8 cellular contexts compared by ENCODE assay signal in genomic region chr7:3922175-3922635, GRCh38.
DNase-seq lines count a peak whose midpoint lies in the region; ATAC-seq, FAIRE-seq and TF ChIP-seq lines count a peak whose summit lies in the region.

No MANE protein-coding gene starts in this region.

- no peak overlapping the region for H3K23ac ChIP-seq in H1 (ENCODE audit: insufficient read length)
- no peak overlapping the region for H3K23ac ChIP-seq in mesendoderm (ENCODE audit: low read length)

- no peak overlapping the region for H3K4me3 ChIP-seq in H1 (ENCODE audit: extremely low read depth in 1 of 4, insufficient read depth in 2 of 4, low read depth in 3 of 4, low read length in 4 of 4)
- no peak overlapping the region for H3K4me3 ChIP-seq in mesendoderm (ENCODE audit: low read length)
- H3K4me3 ChIP-seq in BE2C (ENCODE audit: low read depth, low read length) = no peak overlapping the region

- no peaks in the 10 kb centered on the region; the same call in 1 of the 2 replicates for H3K23me2 ChIP-seq in H1 (ENCODE audit: low read depth, low read length)

- H2AK5ac ChIP-seq in H1 (ENCODE audit: low read depth, low read length) (no peak overlapping the region), mesendoderm (ENCODE audit: low read length) (no peak overlapping the region)

- no peak overlapping the region for H2BK12ac ChIP-seq in H1 (ENCODE audit: low read depth, low read length)

- H3K27me3 ChIP-seq in H1 (replicated peaks in 1 of 4; ENCODE audit: control insufficient read depth in 3 of 4, extremely low read depth in 1 of 4, insufficient read depth in 3 of 4, low read length in 3 of 4) = no peaks in the 10 kb centered on the region
- no peaks in the 10 kb centered on the region for H3K27me3 ChIP-seq in mesendoderm (ENCODE audit: insufficient read depth, low read length, poor library complexity)
- no peaks in the 10 kb centered on the region for H3K27me3 ChIP-seq in BE2C

- H3K79me2 ChIP-seq in H1 (ENCODE audit: control insufficient read depth in 1 of 2, insufficient read depth in 2 of 2, low read length in 2 of 2) = no peaks in the 10 kb centered on the region
- H3K79me2 ChIP-seq in mesendoderm (ENCODE audit: control insufficient read depth, insufficient read depth, low read length) = no peaks in the 10 kb centered on the region

- TF ChIP-seq CTCF in H1 (IDR thresholded peaks at IDR 0.05; ENCODE audit: control extremely low read depth in 1 of 3, insufficient read depth in 1 of 3, low read depth in 1 of 3, low read length in 3 of 3) = peak in 2 of 3 experiments; percentile 18 to 47; a peak in 2 of 4 replicates
- TF ChIP-seq CTCF in omental fat pad (IDR thresholded peaks at IDR 0.05) = no peak
- TF ChIP-seq CTCF in BE2C (IDR thresholded peaks at IDR 0.05; ENCODE audit: low read depth, low read length) = no peak

- WGBS in H1 (ENCODE audit: extremely low coverage in 1 of 2, insufficient coverage in 1 of 2, insufficient read length in 1 of 2, insufficient replicate concordance in 2 of 2, low coverage in 1 of 2, low lambda C conversion rate in 2 of 2, missing lambda C conversion rate in 1 of 2), 2 experiments = 63% methylated on average over 10 of the region's 10 CpGs; no CpG with 5 or more reads in 1 of the 2 experiments
- WGBS in mesendoderm (ENCODE audit: extremely low coverage, insufficient coverage, low lambda C conversion rate) = no CpG with 5 or more reads among the region's 10 CpGs

- TF ChIP-seq POLR2A in H1 (IDR thresholded peaks at IDR 0.05; ENCODE audit: control extremely low read depth in 1 of 2, low read depth in 2 of 2, low read length in 2 of 2) = no peak

- H3K4ac ChIP-seq in H1 (replicated peaks; ENCODE audit: insufficient read length, low read depth, low read length) = no peak overlapping the region
- no peak overlapping the region for H3K4ac ChIP-seq in mesendoderm (ENCODE audit: low read depth, low read length)

- no peaks in the 10 kb centered on the region for H3K36me3 ChIP-seq in H1 (ENCODE audit: control insufficient read depth in 2 of 4, insufficient read depth in 4 of 4, low read length in 3 of 4)
- H3K36me3 ChIP-seq in mesendoderm (ENCODE audit: control insufficient read depth, insufficient read depth, low read length) = no peaks in the 10 kb centered on the region
- no peaks in the 10 kb centered on the region for H3K36me3 ChIP-seq in BE2C

- H2BK5ac ChIP-seq in H1 (ENCODE audit: low read depth, low read length) (no peak overlapping the region), mesendoderm (ENCODE audit: low read length) (peak overlapping the region; percentile 20)

- peaks cover 0 to 6% (median 0%) of the 10 kb centered on the region in 4 experiments; a peak in 3 of 7 replicates for H3K4me1 ChIP-seq in H1 (replicated peaks in 1 of 4; ENCODE audit: control insufficient read depth in 3 of 4, insufficient read depth in 4 of 4, low read length in 3 of 4)
- no peaks in the 10 kb centered on the region for H3K4me1 ChIP-seq in mesendoderm (ENCODE audit: control insufficient read depth, low read depth, low read length)
- H3K4me1 ChIP-seq in BE2C = no peaks in the 10 kb centered on the region

- no peak overlapping the region for H2BK15ac ChIP-seq in H1 (ENCODE audit: low read length)
- H2BK15ac ChIP-seq in mesendoderm (replicated peaks; ENCODE audit: low read depth) = no peak overlapping the region

- ATAC-seq in GM19395 (IDR thresholded peaks at IDR 0.05; ENCODE audit: unreplicated experiment) (no peak), omental fat pad (ENCODE audit: low FRiP score) (no peak)

- TF ChIP-seq EP300 in H1 (IDR thresholded peaks at IDR 0.05; ENCODE audit: borderline replicate concordance in 1 of 2, low read depth in 2 of 2, low read length in 2 of 2) = no peak

- H3K9me3 ChIP-seq in H1 (ENCODE audit: insufficient read depth in 2 of 2, low read depth in 1 of 2, low read length in 1 of 2) (0 out of 4 replicates have a peak, but pooled peaks cover 0 to 4% of the 10 kb centered on the region in 2 experiments), BE2C (no peaks in the 10 kb centered on the region; the same call in 1 of the 2 replicates)

- no peak overlapping the region for H3K4me2 ChIP-seq in H1 (ENCODE audit: insufficient read depth in 1 of 2, low read depth in 2 of 2, low read length in 2 of 2)
- no peak overlapping the region for H3K4me2 ChIP-seq in mesendoderm (ENCODE audit: low read length)

- H3K27ac ChIP-seq in H1 (ENCODE audit: low read depth, low read length) (no peak overlapping the region; the same call in 1 of the 2 replicates), mesendoderm (ENCODE audit: low read depth, low read length) (no peak overlapping the region)

- CTCF ChIA-PET in H1 (lab: Charles Lee; ENCODE audit: partially characterized antibody) = interaction anchor here (0.7 to 1.6 kb wide), 9 partner anchors 20 to 239 kb away, joined by 3 to 6 read pairs (median 3); no protein-coding TSS in a partner anchor

- H2AFZ ChIP-seq in H1 (ENCODE audit: low read length) = peak overlapping the region; percentile 37; the same call in 1 of the 2 replicates

- POLR2A ChIA-PET in H1 (lab: Charles Lee; ENCODE audit: partially characterized antibody) = interaction anchor here (1.1 to 1.2 kb wide), 2 partner anchors 12 to 118 kb away, joined by 3 read pairs; no protein-coding TSS in a partner anchor

- H3K56ac ChIP-seq in H1 (replicated peaks; ENCODE audit: insufficient read length, low read depth, low read length) (no peak overlapping the region), mesendoderm (ENCODE audit: low read length) (peak overlapping the region; percentile 65)

- peak; percentile 93 for DNase-seq in Daoy (ENCODE audit: low read depth)
- DNase-seq in MV-4-11 (lab: John Stamatoyannopoulos, UW) = peak; percentile 66
- peak; percentile 34 to 49 for DNase-seq in H1 (ENCODE audit: low read depth in 1 of 2, low spot score in 2 of 2)
- DNase-seq in mesendoderm = peak; percentile 98
- no peak for DNase-seq in omental fat pad (ENCODE audit: low spot score)
- DNase-seq in 8988T = no peak
- no peak for DNase-seq in BE2C

- H2BK120ac ChIP-seq in H1 (replicated peaks; ENCODE audit: low read depth, low read length) = no peak overlapping the region
- H2BK120ac ChIP-seq in mesendoderm (ENCODE audit: low read depth, low read length) = no peak overlapping the region

- 0 out of 2 replicates have a peak overlapping the region, but pooled peaks have one; percentile 28 for H4K8ac ChIP-seq in H1 (ENCODE audit: extremely low read depth, insufficient read depth, low read length)
- H4K8ac ChIP-seq in mesendoderm (ENCODE audit: low read depth, low read length) = no peak overlapping the region

- H3K14ac ChIP-seq in H1 (ENCODE audit: insufficient read length) = no peak overlapping the region

- H3K18ac ChIP-seq in H1 (ENCODE audit: extremely low read depth, low read length) = peak overlapping the region; percentile 35; the same call in 1 of the 2 replicates
- peak overlapping the region; percentile 53 for H3K18ac ChIP-seq in mesendoderm (ENCODE audit: low read length)

- TF ChIP-seq RAD21 in H1 (IDR thresholded peaks at IDR 0.05 in 1 of 2, conservative IDR thresholded peaks at IDR 0.05 in 1 of 2; ENCODE audit: low read depth in 2 of 2, low read length in 2 of 2) = peak; percentile 40 to 58; a peak in 3 of 4 replicates

- no peaks in the 10 kb centered on the region for H4K20me1 ChIP-seq in H1 (replicated peaks in 1 of 2; ENCODE audit: control insufficient read depth in 1 of 2, insufficient read depth in 2 of 2, low read length in 2 of 2)

- H3K79me1 ChIP-seq in H1 (ENCODE audit: low read depth, low read length) (no peaks in the 10 kb centered on the region), mesendoderm (ENCODE audit: low read length) (no peaks in the 10 kb centered on the region)

- no peak overlapping the region; the same call in 1 of the 2 replicates for H2BK20ac ChIP-seq in H1 (ENCODE audit: low read length)

- H4K5ac ChIP-seq in H1 (ENCODE audit: insufficient read length, low read depth, low read length) (no peak overlapping the region), mesendoderm (ENCODE audit: low read length) (no peak overlapping the region)

- FAIRE-seq in H1 (lab: Jason Lieb, UNC) = peak; percentile 69

- H4K91ac ChIP-seq in H1 (replicated peaks; ENCODE audit: insufficient read length, low read length) = no peak overlapping the region

- H3K9ac ChIP-seq in H1 (replicated peaks in 1 of 4; ENCODE audit: extremely low read depth in 1 of 4, low read depth in 3 of 4, low read length in 3 of 4) = no peak overlapping the region
- peak overlapping the region; percentile 34 for H3K9ac ChIP-seq in mesendoderm (ENCODE audit: low read length)

TF ChIP-seq in H1, 55 proteins besides CTCF, POLR2A, EP300 and RAD21:
- TF ChIP-seq CREB1 (IDR thresholded peaks at IDR 0.05) = peak; percentile 41; the same call in 1 of the 2 replicates
- no peak for TF ChIP-seq SP4 (IDR thresholded peaks at IDR 0.05; ENCODE audit: low read length)
- peak; percentile 99 for TF ChIP-seq BACH1 (IDR thresholded peaks at IDR 0.05; ENCODE audit: low read length)
- TF ChIP-seq FOSL1 (IDR thresholded peaks at IDR 0.05; ENCODE audit: insufficient read depth, low read depth, low read length) = no peak
- no peak for TF ChIP-seq TBP (IDR thresholded peaks at IDR 0.05; ENCODE audit: low read depth, low read length)
- TF ChIP-seq CHD1 (IDR thresholded peaks at IDR 0.05; ENCODE audit: low read depth, low read length) = no peak
- 0 out of 2 replicates have a peak, but pooled peaks have one; percentile 64 for TF ChIP-seq ATF2 (IDR thresholded peaks at IDR 0.05; ENCODE audit: low read length)
- no peak for TF ChIP-seq RFX5 (IDR thresholded peaks at IDR 0.05; ENCODE audit: borderline replicate concordance, low read depth, low read length)
- TF ChIP-seq SUZ12 (IDR thresholded peaks at IDR 0.05; ENCODE audit: low read length) = no peak
- 0 out of 2 replicates have a peak, but pooled peaks have one; percentile 18 for TF ChIP-seq YY1 (IDR thresholded peaks at IDR 0.05; ENCODE audit: low read depth, low read length)
- peak; percentile 98 for TF ChIP-seq MAFK (IDR thresholded peaks at IDR 0.05; ENCODE audit: low read depth, low read length)
TF ChIP-seq in H1: peak in this region for 5.

Comparison
In these comparisons a context has a peak if more than half of its experiments do, and no peak if none do; other contexts are left out.
1. DNase-seq: peak in Daoy (single experiment), MV-4-11 (single experiment), H1 (2 of 2) and mesendoderm (single experiment); none in omental fat pad (single experiment), 8988T (single experiment) and BE2C (single experiment).
2. CTCF ChIP-seq: peak in H1 (2 of 3); none in omental fat pad (0 of 3) and BE2C (single experiment).